In genomic region chr2:86787701-86788100, GRCh38 we compare ENCODE assay signal across 14 cellular contexts. TPM values are rescaled to one million over a fixed set of nuclear protein-coding genes. Genes with fewer than 3 reads are reported as not detected.
DNase-seq lines count a peak whose midpoint lies in the region; ATAC-seq and TF ChIP-seq lines count a peak whose summit lies in the region.
"Had no signal": no experiment of that assay in that cellular context is flagged by ENCODE, and none has a peak within 500 bp of the region (broad histone marks: within the 10 kb centered on the region; RNA-seq: fewer than 3 reads in every experiment).

No MANE protein-coding gene starts in this region.

- peak overlapping the region; percentile 95 for H3K4me3 Mint-ChIP-seq in activated CD8-positive, alpha-beta T cell treated with anti-CD3 and anti-CD28 coated beads, Interleukin-2, amount 10 ng/mL, durations not matched to agents 7 days and 5 days
- no peak overlapping the region for H3K4me3 Mint-ChIP-seq in chondrocyte (ENCODE audit: unreplicated experiment)
- H3K4me3 Mint-ChIP-seq: activated CD4-positive, alpha-beta memory T cell treated with anti-CD3 and anti-CD28 coated beads for 36 hours had no signal

- no peaks in the 10 kb centered on the region for H3K9me3 Mint-ChIP-seq in activated CD8-positive, alpha-beta T cell treated with anti-CD3 and anti-CD28 coated beads, Interleukin-2, amount 10 ng/mL, durations not matched to agents 7 days and 5 days (ENCODE audit: insufficient read depth)
- no peaks in the 10 kb centered on the region for H3K9me3 Mint-ChIP-seq in chondrocyte (ENCODE audit: low read depth)
- H3K9me3 Mint-ChIP-seq: activated CD4-positive, alpha-beta memory T cell treated with anti-CD3 and anti-CD28 coated beads for 36 hours had no signal

- no peak for TF ChIP-seq CTCF in chondrocyte (IDR thresholded peaks at IDR 0.05)

- H3K36me3 Mint-ChIP-seq in activated CD8-positive, alpha-beta T cell treated with anti-CD3 and anti-CD28 coated beads, Interleukin-2, amount 10 ng/mL, durations not matched to agents 7 days and 5 days (ENCODE audit: low read depth): peaks cover 80% of the 10 kb centered on the region
- H3K36me3 Mint-ChIP-seq in chondrocyte (ENCODE audit: low read depth): peaks cover 3% of the 10 kb centered on the region
- H3K36me3 Mint-ChIP-seq: activated CD4-positive, alpha-beta memory T cell treated with anti-CD3 and anti-CD28 coated beads for 36 hours had no signal

- CTCF ChIA-PET in activated CD8-positive, alpha-beta T cell treated with anti-CD3 and anti-CD28 coated beads, Interleukin-2, amount 10 ng/mL, durations not matched to agents 7 days and 5 days (lab: Charles Lee): interaction anchor here (1.3 to 19.7 kb wide), 2 partner anchors 20 to 23 kb away, joined by 4 to 243 read pairs; no protein-coding TSS in a partner anchor

- ATAC-seq in activated CD8-positive, alpha-beta T cell treated with anti-CD3 and anti-CD28 coated beads, Interleukin-2, amount 10 ng/mL, durations not matched to agents 7 days and 5 days: peak; percentile 3
- ATAC-seq in left lobe of liver: peak; percentile 48
- no peak for ATAC-seq in GM18861 (IDR thresholded peaks at IDR 0.05; ENCODE audit: unreplicated experiment)
- no peak for ATAC-seq in GM19324 (IDR thresholded peaks at IDR 0.05; ENCODE audit: low FRiP score, unreplicated experiment)

- H3K27me3 Mint-ChIP-seq in activated CD8-positive, alpha-beta T cell treated with anti-CD3 and anti-CD28 coated beads, Interleukin-2, amount 10 ng/mL, durations not matched to agents 7 days and 5 days (ENCODE audit: low read depth): no peaks in the 10 kb centered on the region
- H3K27me3 Mint-ChIP-seq in chondrocyte (ENCODE audit: low read depth): peaks cover 53% of the 10 kb centered on the region

- H3K27ac Mint-ChIP-seq in activated CD8-positive, alpha-beta T cell treated with anti-CD3 and anti-CD28 coated beads, Interleukin-2, amount 10 ng/mL, durations not matched to agents 7 days and 5 days: peak overlapping the region; percentile 99
- H3K27ac Mint-ChIP-seq in chondrocyte (ENCODE audit: unreplicated experiment): no peak overlapping the region
- H3K27ac Mint-ChIP-seq: activated CD4-positive, alpha-beta memory T cell treated with anti-CD3 and anti-CD28 coated beads for 36 hours had no signal

- H3K4me1 Mint-ChIP-seq in activated CD8-positive, alpha-beta T cell treated with anti-CD3 and anti-CD28 coated beads, Interleukin-2, amount 10 ng/mL, durations not matched to agents 7 days and 5 days (ENCODE audit: low read depth): peaks cover 63% of the 10 kb centered on the region
- H3K4me1 Mint-ChIP-seq in chondrocyte (ENCODE audit: low read depth): peaks cover 12% of the 10 kb centered on the region

- POLR2A ChIA-PET in activated CD8-positive, alpha-beta T cell treated with anti-CD3 and anti-CD28 coated beads, Interleukin-2, amount 10 ng/mL, durations not matched to agents 7 days and 5 days (lab: Charles Lee): interaction anchor here (0.6 to 7.9 kb wide), 6 partner anchors 8 to 1461 kb away, joined by 3 to 164 read pairs (median 3); no protein-coding TSS in a partner anchor

- DNase-seq in AML-193 (lab: John Stamatoyannopoulos, UW) (peak; percentile 25 to 36), M059J (ENCODE audit: low read depth) (peak; percentile 23), left lobe of liver (ENCODE audit: low spot score) (no peak), chondrocyte (ENCODE audit: low spot score) (no peak)
- DNase-seq in activated CD8-positive, alpha-beta T cell treated with anti-CD3 and anti-CD28 coated beads, Interleukin-2, amount 10 ng/mL, durations not matched to agents 7 days and 5 days: peak; percentile 80
- DNase-seq in stimulated activated CD4-positive, alpha-beta T cell treated with anti-CD3 and anti-CD28 coated beads, Interleukin-4, amount 100 ng/mL, for 1 hour: no peak
- DNase-seq: activated CD4-positive, alpha-beta memory T cell treated with anti-CD3 and anti-CD28 coated beads for 36 hours; HCEC 1CT; mesenchymal stem cell; NCI-H748 treated with DMSO at 0.1 percent for 48 hours; SW 1271 had no signal

RNA-seq across cellular contexts. Expression of gene CD8A, which starts 3.0 kb away (rescaled TPM):
- not detected in 2 replicates for total RNA-seq in M059J (2014; rRNA removed; shearing (Covaris generic))
- 100 to 1,000 TPM; 667 to 675 TPM for total RNA-seq in activated CD8-positive, alpha-beta T cell treated with anti-CD3 and anti-CD28 coated beads, Interleukin-2, amount 10 ng/mL, durations not matched to agents 7 days and 5 days
- total RNA-seq in left lobe of liver (0.81 TPM), chondrocyte (not detected in 3 replicates)
- total RNA-seq: renal cortical epithelial cell had no signal

Comparison
In these comparisons a context has a peak if more than half of its experiments do, and no peak if none do; other contexts are left out.
1. DNase-seq: peak in AML-193 (2 of 2), M059J (single experiment) and activated CD8-positive, alpha-beta T cell treated with anti-CD3 and anti-CD28 coated beads, Interleukin-2, amount 10 ng/mL, durations not matched to agents 7 days and 5 days (single experiment); none in left lobe of liver (single experiment), stimulated activated CD4-positive, alpha-beta T cell treated with anti-CD3 and anti-CD28 coated beads, Interleukin-4, amount 100 ng/mL, for 1 hour (single experiment) and chondrocyte (single experiment).
2. ATAC-seq: peak in activated CD8-positive, alpha-beta T cell treated with anti-CD3 and anti-CD28 coated beads, Interleukin-2, amount 10 ng/mL, durations not matched to agents 7 days and 5 days (single experiment) and left lobe of liver (single experiment); none in GM18861 (single experiment) and GM19324 (single experiment).
3. RNA of gene CD8A, which starts 3.0 kb away (total RNA-seq): 667 to 675 TPM in activated CD8-positive, alpha-beta T cell treated with anti-CD3 and anti-CD28 coated beads, Interleukin-2, amount 10 ng/mL, durations not matched to agents 7 days and 5 days; 0.81 TPM in left lobe of liver (single experiment), not detected in M059J and not detected in chondrocyte; every median in the first group is over 100 times any median in the second.